In genomic region chr10:70146489-70147488, GRCh38 we compare ENCODE assay signal across 1 cellular context.
TF ChIP-seq lines count a peak whose summit lies in the region.

Gene TYSND1, minus strand, starts transcription at chr10:70146700. Its CDS starts 114 bp downstream, at chr10:70146586.

TF ChIP-seq in H1, 55 proteins besides CTCF, POLR2A, EP300 and RAD21:
- TF ChIP-seq SIRT6 (IDR thresholded peaks at IDR 0.05; ENCODE audit: low read length) (no peak), POLR2AphosphoS5 (IDR thresholded peaks at IDR 0.05; ENCODE audit: low read depth, low read length) (peak; percentile 84), USF2 (IDR thresholded peaks at IDR 0.05; ENCODE audit: low read length) (no peak), GTF2F1 (IDR thresholded peaks at IDR 0.05; ENCODE audit: borderline replicate concordance, low read depth, low read length) (no peak), TAF1 (IDR thresholded peaks at IDR 0.05; ENCODE audit: low read depth, low read length) (peak; percentile 96), CBX8 (IDR thresholded peaks at IDR 0.05; ENCODE audit: borderline replicate concordance, low read depth, low read length) (no peak), TAF7 (optimal IDR thresholded peaks at IDR 0.05; ENCODE audit: borderline replicate concordance, low read depth, low read length) (peak; percentile 96), MAFK (IDR thresholded peaks at IDR 0.05; ENCODE audit: low read depth, low read length) (no peak; the same call in 1 of the 2 replicates), KDM1A (IDR thresholded peaks at IDR 0.05; ENCODE audit: borderline replicate concordance, low read length) (no peak), BACH1 (IDR thresholded peaks at IDR 0.05; ENCODE audit: low read length) (no peak), CBX5 (IDR thresholded peaks at IDR 0.05; ENCODE audit: low read depth, low read length) (no peak), SRF (IDR thresholded peaks at IDR 0.05; ENCODE audit: low read depth, low read length) (no peak), ASH2L (IDR thresholded peaks at IDR 0.05; ENCODE audit: low read length) (peak; percentile 20), RXRA (IDR thresholded peaks at IDR 0.05; ENCODE audit: insufficient read depth, low read depth, low read length) (no peak), TCF12 (IDR thresholded peaks at IDR 0.05; ENCODE audit: low read depth, low read length) (no peak), JUN (IDR thresholded peaks at IDR 0.05; ENCODE audit: low read depth, low read length) (peak; percentile 81), MAX (IDR thresholded peaks at IDR 0.05) (peak; percentile 8), BCL11A (IDR thresholded peaks at IDR 0.05; ENCODE audit: low read depth in 2 of 2, low read length in 2 of 2) (no peak), SP4 (IDR thresholded peaks at IDR 0.05; ENCODE audit: low read length) (0 out of 2 replicates have a peak, but pooled peaks have one; percentile 78), E2F6 (IDR thresholded peaks at IDR 0.05) (no peak; the same call in 1 of the 2 replicates), SAP30 (IDR thresholded peaks at IDR 0.05; ENCODE audit: insufficient read depth, insufficient replicate concordance, low read length) (no peak), ATF3 (IDR thresholded peaks at IDR 0.05; ENCODE audit: insufficient read depth, low read depth, low read length) (0 out of 2 replicates have a peak, but pooled peaks have one; percentile 32), RNF2 (IDR thresholded peaks at IDR 0.05; ENCODE audit: borderline replicate concordance, low read depth, low read length, missing control alignments, poor library complexity, severe bottlenecking) (no peak), RFX5 (IDR thresholded peaks at IDR 0.05; ENCODE audit: borderline replicate concordance, low read depth, low read length) (no peak), TEAD4 (IDR thresholded peaks at IDR 0.05; ENCODE audit: low read depth, low read length) (peak; percentile 67), HDAC2 (IDR thresholded peaks at IDR 0.05; ENCODE audit: borderline replicate concordance in 1 of 2, low read depth in 2 of 2, low read length in 2 of 2) (0 out of 4 replicates have a peak, but pooled peaks of 1 of the 2 experiments have one; percentile 18), NRF1 (IDR thresholded peaks at IDR 0.05; ENCODE audit: low read depth, low read length) (no peak), PHF8 (conservative IDR thresholded peaks at IDR 0.05; ENCODE audit: low read depth, low read length) (peak; percentile 86), HDAC6 (IDR thresholded peaks at IDR 0.05; ENCODE audit: low read depth, low read length) (no peak), CEBPB (IDR thresholded peaks at IDR 0.05; ENCODE audit: low read depth, low read length) (no peak), KDM4A (IDR thresholded peaks at IDR 0.05; ENCODE audit: low read depth, low read length, severe bottlenecking) (peak; percentile 26), JUND (IDR thresholded peaks at IDR 0.05; ENCODE audit: low read length) (peak; percentile 77), KDM5A (IDR thresholded peaks at IDR 0.05; ENCODE audit: low read length) (no peak), YY1 (IDR thresholded peaks at IDR 0.05; ENCODE audit: low read depth, low read length) (peak; percentile 13; the same call in 1 of the 2 replicates), CHD1 (IDR thresholded peaks at IDR 0.05; ENCODE audit: low read depth, low read length) (no peak), BRCA1 (IDR thresholded peaks at IDR 0.05; ENCODE audit: low read depth, low read length) (no peak), NANOG (IDR thresholded peaks at IDR 0.05; ENCODE audit: insufficient read depth, low read depth, low read length, poor library complexity, severe bottlenecking) (no peak), SP2 (IDR thresholded peaks at IDR 0.05; ENCODE audit: low read length) (peak; percentile 9; the same call in 1 of the 2 replicates), EZH2 (IDR thresholded peaks at IDR 0.05; ENCODE audit: low read depth, low read length, severe bottlenecking) (no peak), SIN3A (conservative IDR thresholded peaks at IDR 0.05 in 1 of 2, IDR thresholded peaks at IDR 0.05 in 1 of 2; ENCODE audit: low read depth in 1 of 2, low read length in 2 of 2) (peak; percentile 36 to 68; a peak in 1 of 4 replicates), GABPA (IDR thresholded peaks at IDR 0.05; ENCODE audit: borderline replicate concordance, insufficient read depth, low read length) (no peak; the same call in 1 of the 2 replicates), FOSL1 (IDR thresholded peaks at IDR 0.05; ENCODE audit: insufficient read depth, low read depth, low read length) (no peak), SUZ12 (IDR thresholded peaks at IDR 0.05; ENCODE audit: low read length) (no peak), ATF2 (IDR thresholded peaks at IDR 0.05; ENCODE audit: low read length) (no peak), POU5F1 (IDR thresholded peaks at IDR 0.05; ENCODE audit: low read depth, low read length) (no peak), RBBP5 (IDR thresholded peaks at IDR 0.05; ENCODE audit: borderline replicate concordance, low read depth, low read length) (no peak; the same call in 1 of the 2 replicates), TBP (IDR thresholded peaks at IDR 0.05; ENCODE audit: low read depth, low read length) (peak; percentile 84), CHD7 (IDR thresholded peaks at IDR 0.05; ENCODE audit: insufficient replicate concordance, low read length) (peak; percentile 26), CTBP2 (IDR thresholded peaks at IDR 0.05; ENCODE audit: borderline replicate concordance, insufficient read depth, insufficient read length, low read length) (no peak), SIX5 (IDR thresholded peaks at IDR 0.05; ENCODE audit: low read depth, low read length) (no peak), ZNF274 (IDR thresholded peaks at IDR 0.05; ENCODE audit: borderline replicate concordance, extremely low read depth, low read length) (no peak), EGR1 (IDR thresholded peaks at IDR 0.05; ENCODE audit: borderline replicate concordance, low read depth, low read length) (no peak), SP1 (IDR thresholded peaks at IDR 0.05; ENCODE audit: low read depth, low read length) (peak; percentile 79), CHD2 (IDR thresholded peaks at IDR 0.05; ENCODE audit: low read length) (peak; percentile 26; the same call in 1 of the 2 replicates), CREB1 (IDR thresholded peaks at IDR 0.05) (peak; percentile 82)
